In the genomic region with DNA sequence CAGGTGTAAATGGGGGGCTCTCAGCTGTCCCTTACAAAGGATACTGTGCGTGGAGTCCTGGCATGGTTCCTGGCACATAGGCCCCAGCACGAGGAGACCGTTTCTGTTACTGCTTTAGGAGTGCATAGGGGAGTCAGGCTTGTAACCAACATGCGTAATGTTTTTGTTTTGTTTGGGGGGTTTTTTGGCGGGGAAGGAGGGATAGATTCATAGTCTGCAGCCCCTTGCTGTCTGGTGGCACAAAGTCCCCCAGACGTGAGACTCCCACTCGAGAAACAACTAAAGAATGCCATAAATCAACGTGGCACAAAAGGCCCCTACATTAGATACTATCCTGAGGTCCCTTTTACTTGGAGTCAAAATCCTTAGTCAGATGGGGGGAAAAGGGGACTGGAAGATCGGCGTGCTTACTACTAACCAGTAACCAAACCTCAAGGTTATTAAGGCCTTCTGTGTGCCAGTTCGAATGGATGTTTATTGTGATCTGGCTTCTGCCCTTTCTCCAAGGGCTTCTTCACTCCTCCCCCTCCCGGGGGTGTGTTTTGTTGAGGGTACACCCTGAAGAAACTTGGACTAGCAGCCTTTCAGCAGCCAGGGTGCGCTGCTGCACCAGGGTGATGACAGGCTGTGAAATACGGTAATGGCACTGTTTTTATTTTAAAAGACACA, we compare ENCODE assay signal across 2 cellular contexts.
TF ChIP-seq lines count a peak whose summit lies in the region.

No MANE protein-coding gene starts in this region.

TF ChIP-seq in HCT116, 20 proteins besides CTCF, POLR2A, EP300 and RAD21 (continued from another document):
- TF ChIP-seq, protein P1, sequence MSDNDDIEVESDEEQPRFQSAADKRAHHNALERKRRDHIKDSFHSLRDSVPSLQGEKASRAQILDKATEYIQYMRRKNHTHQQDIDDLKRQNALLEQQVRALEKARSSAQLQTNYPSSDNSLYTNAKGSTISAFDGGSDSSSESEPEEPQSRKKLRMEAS (IDR thresholded peaks at IDR 0.05): no peak
- TF ChIP-seq EGR1 (IDR thresholded peaks at IDR 0.05; ENCODE audit: low read depth): no peak
- TF ChIP-seq CEBPB (IDR thresholded peaks at IDR 0.05; ENCODE audit: low read depth): no peak
- TF ChIP-seq YY1 (IDR thresholded peaks at IDR 0.05; ENCODE audit: extremely low read depth, insufficient replicate concordance, low read depth, low read length): peak; percentile 65
- TF ChIP-seq POLR2AphosphoS5 (IDR thresholded peaks at IDR 0.05; ENCODE audit: low read depth, low read length): peak; percentile 87
- no peak for TF ChIP-seq ZNF274 (IDR thresholded peaks at IDR 0.05; ENCODE audit: low read depth, low read length)
- TF ChIP-seq ZFX (IDR thresholded peaks at IDR 0.05): peak; percentile 15
- TF ChIP-seq FOSL1 (IDR thresholded peaks at IDR 0.05; ENCODE audit: low read depth): no peak
- TF ChIP-seq TCF7L2 (IDR thresholded peaks at IDR 0.05; ENCODE audit: borderline replicate concordance, extremely low read depth, insufficient read depth, insufficient read length): no peak

TF ChIP-seq in SK-N-SH treated with all-trans-retinoic acid at 6 μM for 48 hours, 23 proteins besides CTCF, POLR2A, EP300 and RAD21 (continued from another document):
- TF ChIP-seq ZC3H10 (CRISPR knock-in tag; IDR thresholded peaks at IDR 0.05) (no peak), ZNF565 (CRISPR knock-in tag; conservative IDR thresholded peaks at IDR 0.05; ENCODE audit: low read depth) (no peak), ESRRG (CRISPR knock-in tag; IDR thresholded peaks at IDR 0.05) (no peak), GLIS3 (CRISPR knock-in tag; IDR thresholded peaks at IDR 0.05) (no peak), ARNTL (CRISPR knock-in tag; IDR thresholded peaks at IDR 0.05; ENCODE audit: borderline replicate concordance, low read depth) (no peak), BACH2 (CRISPR knock-in tag; IDR thresholded peaks at IDR 0.05; ENCODE audit: borderline replicate concordance) (no peak), TOX (CRISPR knock-in tag; IDR thresholded peaks at IDR 0.05; ENCODE audit: borderline replicate concordance) (no peak), ZNF8 (CRISPR knock-in tag; IDR thresholded peaks at IDR 0.05) (no peak)
